In genomic region chr2:113686537-113686936, GRCh38 we compare ENCODE assay signal across 21 cellular contexts.
"Had no signal": no experiment of that assay in that cellular context is flagged by ENCODE, and none has a peak within 500 bp of the region (broad histone marks: within the 10 kb centered on the region; RNA-seq: fewer than 3 reads in every experiment).

No MANE protein-coding gene starts in this region.

- ATAC-seq: activated CD4-positive, CD25-positive, alpha-beta regulatory T cell treated with anti-CD3 and anti-CD28 coated beads, Interleukin-2, amount 50 U/mL, for 24 hours; activated CD8-positive, alpha-beta T cell treated with anti-CD3 and anti-CD28 coated beads, Interleukin-2, amount 10 ng/mL, durations not matched to agents 7 days and 5 days; activated naive CD8-positive, alpha-beta T cell treated with anti-CD3 and anti-CD28 coated beads, Interleukin-2, amount 50 U/mL, for 24 hours; activated T-cell treated with anti-CD3 and anti-CD28 coated beads, Interleukin-2, amount 50 U/mL, for 4 hours; effector memory CD8-positive, alpha-beta T cell; gastroesophageal sphincter; heart left ventricle; naive thymus-derived CD4-positive, alpha-beta T cell; pancreas; sciatic nerve; stimulated activated effector memory CD8-positive, alpha-beta T cell treated with anti-CD3 and anti-CD28 coated beads, Interleukin-12 subunit alpha, Interleukin-12 subunit beta, amount 100 ng/mL, for 72 hours had no signal

- H2AFZ ChIP-seq: neural progenitor cell had no signal

- H3K27ac ChIP-seq: ascending aorta, gastroesophageal sphincter, heart left ventricle, neural progenitor cell, pancreas, testis had no signal

- H3K9me3 ChIP-seq: ascending aorta, gastroesophageal sphincter, pancreas, testis had no signal

- H3K4me1 ChIP-seq: ascending aorta, gastroesophageal sphincter, heart left ventricle, neural progenitor cell, pancreas, testis had no signal

- H3K4me2 ChIP-seq: neural progenitor cell had no signal

- H3K4me3 ChIP-seq: ascending aorta, gastroesophageal sphincter, heart left ventricle, neural progenitor cell, pancreas, testis had no signal

- DNase-seq: activated CD4-positive, alpha-beta T cell treated with anti-CD3 and anti-CD28 coated beads, Interleukin-2, amount 10 ng/mL, durations not matched to agents 7 days and 5 days; activated CD8-positive, alpha-beta T cell treated with anti-CD3 and anti-CD28 coated beads, Interleukin-2, amount 10 ng/mL, durations not matched to agents 7 days and 5 days; activated effector memory CD4-positive, alpha-beta T cell treated with Interleukin-2 at 50 U/mL for 16 hours; activated naive CD4-positive, alpha-beta T cell treated with anti-CD3 and anti-CD28 coated beads, Interleukin-2, amount 10 ng/mL, durations not matched to agents 7 days and 5 days; activated naive CD8-positive, alpha-beta T cell treated with anti-CD3 and anti-CD28 coated beads, Interleukin-2, amount 50 U/mL, for 24 hours; activated T-cell treated with anti-CD3 and anti-CD28 coated beads, Interleukin-2, amount 50 U/mL, for 4 hours; effector memory CD8-positive, alpha-beta T cell; heart left ventricle; kidney glomerular epithelial cell; mesendoderm; naive thymus-derived CD4-positive, alpha-beta T cell; pancreas; stimulated activated CD4-positive, alpha-beta T cell treated with anti-CD3 and anti-CD28 coated beads, Interleukin-4, amount 100 ng/mL, for 24 hours; T1000; testis had no signal

- H3K36me3 ChIP-seq: ascending aorta, gastroesophageal sphincter, heart left ventricle, neural progenitor cell, pancreas had no signal

- H3K27me3 ChIP-seq: ascending aorta, gastroesophageal sphincter, heart left ventricle, neural progenitor cell, pancreas, testis had no signal
